Comparison of ENCODE assay signal across 1 cellular context in genomic region chr6:20605581-20605980, GRCh38.
TF ChIP-seq lines count a peak whose summit lies in the region.

No MANE protein-coding gene starts in this region.

TF ChIP-seq in IMR-90, 13 proteins besides CTCF, POLR2A, EP300 and RAD21 (continued from another document):
- TF ChIP-seq MXI1 (IDR thresholded peaks at IDR 0.05; ENCODE audit: borderline replicate concordance, low read depth, low read length) (no peak), NFE2L2 (IDR thresholded peaks at IDR 0.05; ENCODE audit: low read depth, low read length) (no peak), BHLHE40 (IDR thresholded peaks at IDR 0.05; ENCODE audit: low read depth, low read length) (no peak), CEBPB (IDR thresholded peaks at IDR 0.05; ENCODE audit: low read depth, low read length) (no peak), RCOR1 (IDR thresholded peaks at IDR 0.05; ENCODE audit: insufficient replicate concordance, low read length) (no peak), FOS (IDR thresholded peaks at IDR 0.05; ENCODE audit: low read depth, low read length) (no peak), CHD1 (IDR thresholded peaks at IDR 0.05; ENCODE audit: low read depth, low read length) (no peak), RFX5 (IDR thresholded peaks at IDR 0.05; ENCODE audit: low read depth, low read length) (no peak), MAZ (IDR thresholded peaks at IDR 0.05; ENCODE audit: borderline replicate concordance, low read depth, low read length) (no peak)
